In genomic region chr5:72214168-72214567, GRCh38 we compare ENCODE assay signal across 20 cellular contexts.
"Had no signal": no experiment of that assay in that cellular context is flagged by ENCODE, and none has a peak within 500 bp of the region (broad histone marks: within the 10 kb centered on the region; RNA-seq: fewer than 3 reads in every experiment).

No MANE protein-coding gene starts in this region.

- H3K4me1 ChIP-seq: colonic mucosa, parathyroid adenoma had no signal

- H3K36me3 ChIP-seq: colonic mucosa, prostate gland had no signal

- H3K27ac ChIP-seq: colonic mucosa, foreskin keratinocyte, parathyroid adenoma, prostate gland, sigmoid colon, skin epidermis, testis, tibial nerve had no signal

- H3K27me3 ChIP-seq: colonic mucosa, foreskin keratinocyte, sigmoid colon, testis, tibial nerve had no signal

- H3K4me3 Mint-ChIP-seq: naive B cell; nephron; stimulated activated naive B cell treated with anti-CD40 and anti-IgM and Interleukin-4, amounts not matched to agents 10 μg/mL and 1 μg/mL and 100 μg/mL, for 72 hours; stimulated activated naive CD8-positive, alpha-beta T cell treated with anti-CD3 and anti-CD28 coated beads, Interleukin-15, amount 100 ng/mL, for 72 hours had no signal

- H3K9me3 ChIP-seq: colonic mucosa, prostate gland, sigmoid colon, testis, tibial nerve had no signal

- H3K27me3 Mint-ChIP-seq: naive B cell; stimulated activated naive B cell treated with anti-CD40 and anti-IgM and Interleukin-4, amounts not matched to agents 10 μg/mL and 1 μg/mL and 100 μg/mL, for 72 hours; stimulated activated naive CD8-positive, alpha-beta T cell treated with anti-CD3 and anti-CD28 coated beads, Interleukin-15, amount 100 ng/mL, for 72 hours had no signal

- H3K4me3 ChIP-seq: colonic mucosa, lung, prostate gland, sigmoid colon, skin epidermis, testis, tibial nerve had no signal

- DNase-seq: colonic mucosa; dermis blood vessel endothelial cell; foreskin keratinocyte; hippocampal formation; mesenchymal stem cell; midbrain; naive B cell; sigmoid colon; stimulated activated CD4-positive, alpha-beta T cell treated with anti-CD3 and anti-CD28 coated beads, Interleukin-2, amount 100 ng/mL, for 24 hours; stimulated activated CD4-positive, alpha-beta T cell treated with anti-CD3 and anti-CD28 coated beads, Interleukin-4, amount 100 ng/mL, for 4 hours; stimulated activated naive B cell treated with anti-CD40 and anti-IgM and Interleukin-4, amounts not matched to agents 10 μg/mL and 1 μg/mL and 100 μg/mL, for 72 hours; stimulated activated naive CD8-positive, alpha-beta T cell treated with anti-CD3 and anti-CD28 coated beads, Interleukin-15, amount 100 ng/mL, for 72 hours; testis had no signal

- H3K4me1 Mint-ChIP-seq: naive B cell; stimulated activated naive B cell treated with anti-CD40 and anti-IgM and Interleukin-4, amounts not matched to agents 10 μg/mL and 1 μg/mL and 100 μg/mL, for 72 hours had no signal

- H3K27ac Mint-ChIP-seq: nephron; stimulated activated naive B cell treated with anti-CD40 and anti-IgM and Interleukin-4, amounts not matched to agents 10 μg/mL and 1 μg/mL and 100 μg/mL, for 72 hours had no signal

- ATAC-seq: foreskin keratinocyte; left lobe of liver; stimulated activated naive B cell treated with anti-CD40 and anti-IgM and Interleukin-4, amounts not matched to agents 10 μg/mL and 1 μg/mL and 100 μg/mL, for 72 hours; stimulated activated naive CD8-positive, alpha-beta T cell treated with anti-CD3 and anti-CD28 coated beads, Interleukin-15, amount 100 ng/mL, for 72 hours had no signal

- H3K9me3 Mint-ChIP-seq: naive B cell; nephron; stimulated activated naive B cell treated with anti-CD40 and anti-IgM and Interleukin-4, amounts not matched to agents 10 μg/mL and 1 μg/mL and 100 μg/mL, for 72 hours; stimulated activated naive CD8-positive, alpha-beta T cell treated with anti-CD3 and anti-CD28 coated beads, Interleukin-15, amount 100 ng/mL, for 72 hours had no signal
